ENCODE assay signal across 8 cellular contexts in the genomic region with DNA sequence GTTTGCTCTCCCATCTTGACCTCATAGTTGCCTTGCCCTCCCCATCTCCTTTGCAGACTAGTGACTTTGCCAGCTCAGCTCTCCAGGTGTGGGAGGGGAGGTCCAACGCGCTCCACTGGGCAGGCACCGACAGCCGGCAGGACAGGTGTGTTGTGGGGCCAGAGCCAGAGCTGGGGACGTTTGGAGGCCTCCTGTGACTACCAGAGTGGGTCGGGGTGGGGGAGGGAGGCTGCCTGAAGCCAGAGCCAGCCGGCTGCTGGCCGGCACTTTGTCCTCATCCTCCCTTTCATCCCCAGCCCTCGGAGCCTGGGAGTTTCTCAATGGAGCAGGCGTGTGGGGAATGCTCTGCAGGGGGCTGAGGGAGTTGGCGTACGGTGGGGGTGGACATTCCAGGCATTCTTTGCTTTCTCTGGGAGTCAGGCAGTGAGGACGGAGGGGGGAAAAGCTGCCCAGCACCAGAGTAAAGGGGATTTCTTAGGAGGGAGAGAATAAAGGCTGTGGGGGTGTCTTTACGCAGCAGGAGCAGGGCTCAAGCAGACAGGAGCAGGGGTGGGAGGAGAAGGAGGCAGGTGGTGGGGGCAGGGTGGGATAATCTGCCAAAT. TPM values are rescaled to one million over a fixed set of nuclear protein-coding genes. Genes with fewer than 3 reads are reported as not detected.
DNase-seq lines count a peak whose midpoint lies in the region; ATAC-seq and TF ChIP-seq lines count a peak whose summit lies in the region.

No MANE protein-coding gene starts in this region.

- DNase-seq in ELR (ENCODE audit: low read depth) (peak; percentile 94), NCI-H2196 (lab: John Stamatoyannopoulos, UW; ENCODE audit: unreplicated experiment) (peak; percentile 77), ecto neural progenitor cell (ENCODE audit: low spot score) (peak; percentile 98), myocyte (ENCODE audit: low read depth) (peak; percentile 82), GM10266 (ENCODE audit: extremely low spot score) (no peak)
- DNase-seq in activated T-cell treated with anti-CD3 and anti-CD28 coated beads, Interleukin-2, amount 50 U/mL, for 72 hours: no peak
- no peak for DNase-seq in stimulated activated CD8-positive, alpha-beta memory T cell treated with anti-CD3 and anti-CD28 coated beads, Interleukin-4, amount 100 ng/mL, for 48 hours

- TF ChIP-seq CTCF in GM10266 (IDR thresholded peaks at IDR 0.05; ENCODE audit: control insufficient read depth, insufficient read depth, low read depth, missing control alignments): no peak

- H3K27me3 Mint-ChIP-seq in activated T-cell treated with anti-CD3 and anti-CD28 coated beads, Interleukin-2, amount 50 U/mL, for 72 hours (ENCODE audit: low read depth): no peaks in the 10 kb centered on the region

- peaks cover 2 to 6% of the 10 kb centered on the region in 2 donors for H3K36me3 Mint-ChIP-seq in activated T-cell treated with anti-CD3 and anti-CD28 coated beads, Interleukin-2, amount 50 U/mL, for 72 hours (ENCODE audit: insufficient read depth in 2 of 2)

- ATAC-seq in GM18502 (IDR thresholded peaks at IDR 0.05; ENCODE audit: poor library complexity, unreplicated experiment): no peak
- no peak for ATAC-seq in activated T-cell treated with anti-CD3 and anti-CD28 coated beads, Interleukin-2, amount 50 U/mL, for 72 hours (replicated peaks in 1 of 2)

- H3K4me1 Mint-ChIP-seq in activated T-cell treated with anti-CD3 and anti-CD28 coated beads, Interleukin-2, amount 50 U/mL, for 72 hours (ENCODE audit: low read depth): peaks cover 43% of the 10 kb centered on the region

- no peaks in the 10 kb centered on the region for H3K9me3 Mint-ChIP-seq in activated T-cell treated with anti-CD3 and anti-CD28 coated beads, Interleukin-2, amount 50 U/mL, for 72 hours

- no peak overlapping the region for H3K4me3 Mint-ChIP-seq in activated T-cell treated with anti-CD3 and anti-CD28 coated beads, Interleukin-2, amount 50 U/mL, for 72 hours

- no peak overlapping the region for H3K27ac Mint-ChIP-seq in activated T-cell treated with anti-CD3 and anti-CD28 coated beads, Interleukin-2, amount 50 U/mL, for 72 hours

RNA-seq across cellular contexts. Expression of gene NUAK2, which starts 20.2 kb away (rescaled TPM):
- total RNA-seq in myocyte: 0.70 and 0.88 TPM in 2 replicates
- polyA plus RNA-seq in myocyte (2012): 1.0 TPM
- 1 to 10 TPM; 5.4 to 5.7 TPM for total RNA-seq in activated T-cell treated with anti-CD3 and anti-CD28 coated beads, Interleukin-2, amount 50 U/mL, for 72 hours

RNA-seq across cellular contexts. Expression of gene KLHDC8A, which starts 55.4 kb away (rescaled TPM):
- total RNA-seq in myocyte: not detected in 2 replicates
- polyA plus RNA-seq in myocyte (2012): not detected
- total RNA-seq in activated T-cell treated with anti-CD3 and anti-CD28 coated beads, Interleukin-2, amount 50 U/mL, for 72 hours: not detected

Comparison
In these comparisons a context has a peak if more than half of its experiments do, and no peak if none do; other contexts are left out.
1. DNase-seq: peak in ELR (single experiment), NCI-H2196 (single experiment), ecto neural progenitor cell (single experiment) and myocyte (single experiment); none in GM10266 (single experiment), activated T-cell treated with anti-CD3 and anti-CD28 coated beads, Interleukin-2, amount 50 U/mL, for 72 hours (0 of 2) and stimulated activated CD8-positive, alpha-beta memory T cell treated with anti-CD3 and anti-CD28 coated beads, Interleukin-4, amount 100 ng/mL, for 48 hours (single experiment).